ENCODE assay signal across 2 cellular contexts in genomic region chr7:157897686-157898085, GRCh38.
TF ChIP-seq lines count a peak whose summit lies in the region.

No MANE protein-coding gene starts in this region.

TF ChIP-seq in SK-N-SH, 30 proteins besides CTCF, POLR2A, EP300 and RAD21 (continued from another document):
- TF ChIP-seq, protein P1, sequence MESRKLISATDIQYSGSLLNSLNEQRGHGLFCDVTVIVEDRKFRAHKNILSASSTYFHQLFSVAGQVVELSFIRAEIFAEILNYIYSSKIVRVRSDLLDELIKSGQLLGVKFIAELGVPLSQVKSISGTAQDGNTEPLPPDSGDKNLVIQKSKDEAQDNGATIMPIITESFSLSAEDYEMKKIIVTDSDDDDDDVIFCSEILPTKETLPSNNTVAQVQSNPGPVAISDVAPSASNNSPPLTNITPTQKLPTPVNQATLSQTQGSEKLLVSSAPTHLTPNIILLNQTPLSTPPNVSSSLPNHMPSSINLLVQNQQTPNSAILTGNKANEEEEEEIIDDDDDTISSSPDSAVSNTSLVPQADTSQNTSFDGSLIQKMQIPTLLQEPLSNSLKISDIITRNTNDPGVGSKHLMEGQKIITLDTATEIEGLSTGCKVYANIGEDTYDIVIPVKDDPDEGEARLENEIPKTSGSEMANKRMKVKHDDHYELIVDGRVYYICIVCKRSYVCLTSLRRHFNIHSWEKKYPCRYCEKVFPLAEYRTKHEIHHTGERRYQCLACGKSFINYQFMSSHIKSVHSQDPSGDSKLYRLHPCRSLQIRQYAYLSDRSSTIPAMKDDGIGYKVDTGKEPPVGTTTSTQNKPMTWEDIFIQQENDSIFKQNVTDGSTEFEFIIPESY (IDR thresholded peaks at IDR 0.05; ENCODE audit: borderline replicate concordance, low read depth) = no peak
- TF ChIP-seq SIN3A (IDR thresholded peaks at IDR 0.05; ENCODE audit: borderline replicate concordance, low read depth, low read length) = no peak
- TF ChIP-seq, protein P2, sequence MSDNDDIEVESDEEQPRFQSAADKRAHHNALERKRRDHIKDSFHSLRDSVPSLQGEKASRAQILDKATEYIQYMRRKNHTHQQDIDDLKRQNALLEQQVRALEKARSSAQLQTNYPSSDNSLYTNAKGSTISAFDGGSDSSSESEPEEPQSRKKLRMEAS (IDR thresholded peaks at IDR 0.05; ENCODE audit: low read depth) = no peak
- TF ChIP-seq EZH2phosphoT487 (IDR thresholded peaks at IDR 0.05; ENCODE audit: borderline replicate concordance, low read depth) = no peak
- no peak for TF ChIP-seq RCOR1 (IDR thresholded peaks at IDR 0.05; ENCODE audit: low read length)
- no peak for TF ChIP-seq SMC3 (IDR thresholded peaks at IDR 0.05; ENCODE audit: low read depth, low read length)
- no peak for TF ChIP-seq FOXJ3 (CRISPR knock-in tag; IDR thresholded peaks at IDR 0.05)
- TF ChIP-seq FOXM1 (IDR thresholded peaks at IDR 0.05; ENCODE audit: low read depth) = no peak
- no peak for TF ChIP-seq ELF1 (IDR thresholded peaks at IDR 0.05)
- TF ChIP-seq MXI1 (IDR thresholded peaks at IDR 0.05; ENCODE audit: low read depth, low read length) = no peak
- TF ChIP-seq, protein P3, sequence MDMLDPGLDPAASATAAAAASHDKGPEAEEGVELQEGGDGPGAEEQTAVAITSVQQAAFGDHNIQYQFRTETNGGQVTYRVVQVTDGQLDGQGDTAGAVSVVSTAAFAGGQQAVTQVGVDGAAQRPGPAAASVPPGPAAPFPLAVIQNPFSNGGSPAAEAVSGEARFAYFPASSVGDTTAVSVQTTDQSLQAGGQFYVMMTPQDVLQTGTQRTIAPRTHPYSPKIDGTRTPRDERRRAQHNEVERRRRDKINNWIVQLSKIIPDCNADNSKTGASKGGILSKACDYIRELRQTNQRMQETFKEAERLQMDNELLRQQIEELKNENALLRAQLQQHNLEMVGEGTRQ (IDR thresholded peaks at IDR 0.05; ENCODE audit: borderline replicate concordance, low read depth, low read length) = no peak
- TF ChIP-seq GABPA (IDR thresholded peaks at IDR 0.05; ENCODE audit: low read depth) = no peak
TF ChIP-seq in SK-N-SH: peak in this region for 0.

TF ChIP-seq in SK-N-SH treated with all-trans-retinoic acid at 6 μM for 48 hours, 23 proteins besides CTCF, POLR2A, EP300 and RAD21 (continued from another document):
- TF ChIP-seq, protein P4, sequence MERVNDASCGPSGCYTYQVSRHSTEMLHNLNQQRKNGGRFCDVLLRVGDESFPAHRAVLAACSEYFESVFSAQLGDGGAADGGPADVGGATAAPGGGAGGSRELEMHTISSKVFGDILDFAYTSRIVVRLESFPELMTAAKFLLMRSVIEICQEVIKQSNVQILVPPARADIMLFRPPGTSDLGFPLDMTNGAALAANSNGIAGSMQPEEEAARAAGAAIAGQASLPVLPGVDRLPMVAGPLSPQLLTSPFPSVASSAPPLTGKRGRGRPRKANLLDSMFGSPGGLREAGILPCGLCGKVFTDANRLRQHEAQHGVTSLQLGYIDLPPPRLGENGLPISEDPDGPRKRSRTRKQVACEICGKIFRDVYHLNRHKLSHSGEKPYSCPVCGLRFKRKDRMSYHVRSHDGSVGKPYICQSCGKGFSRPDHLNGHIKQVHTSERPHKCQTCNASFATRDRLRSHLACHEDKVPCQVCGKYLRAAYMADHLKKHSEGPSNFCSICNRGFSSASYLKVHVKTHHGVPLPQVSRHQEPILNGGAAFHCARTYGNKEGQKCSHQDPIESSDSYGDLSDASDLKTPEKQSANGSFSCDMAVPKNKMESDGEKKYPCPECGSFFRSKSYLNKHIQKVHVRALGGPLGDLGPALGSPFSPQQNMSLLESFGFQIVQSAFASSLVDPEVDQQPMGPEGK (CRISPR knock-in tag; IDR thresholded peaks at IDR 0.05; ENCODE audit: borderline replicate concordance) = no peak
- no peak for TF ChIP-seq BACH2 (CRISPR knock-in tag; IDR thresholded peaks at IDR 0.05; ENCODE audit: borderline replicate concordance)
- no peak for TF ChIP-seq RARB (CRISPR knock-in tag; IDR thresholded peaks at IDR 0.05)
- TF ChIP-seq, protein P5, sequence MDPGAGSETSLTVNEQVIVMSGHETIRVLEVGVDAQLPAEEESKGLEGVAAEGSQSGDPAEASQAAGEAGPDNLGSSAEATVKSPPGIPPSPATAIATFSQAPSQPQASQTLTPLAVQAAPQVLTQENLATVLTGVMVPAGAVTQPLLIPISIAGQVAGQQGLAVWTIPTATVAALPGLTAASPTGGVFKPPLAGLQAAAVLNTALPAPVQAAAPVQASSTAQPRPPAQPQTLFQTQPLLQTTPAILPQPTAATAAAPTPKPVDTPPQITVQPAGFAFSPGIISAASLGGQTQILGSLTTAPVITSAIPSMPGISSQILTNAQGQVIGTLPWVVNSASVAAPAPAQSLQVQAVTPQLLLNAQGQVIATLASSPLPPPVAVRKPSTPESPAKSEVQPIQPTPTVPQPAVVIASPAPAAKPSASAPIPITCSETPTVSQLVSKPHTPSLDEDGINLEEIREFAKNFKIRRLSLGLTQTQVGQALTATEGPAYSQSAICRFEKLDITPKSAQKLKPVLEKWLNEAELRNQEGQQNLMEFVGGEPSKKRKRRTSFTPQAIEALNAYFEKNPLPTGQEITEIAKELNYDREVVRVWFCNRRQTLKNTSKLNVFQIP (CRISPR knock-in tag; IDR thresholded peaks at IDR 0.05; ENCODE audit: borderline replicate concordance, low read depth) = no peak
- TF ChIP-seq SNAI2 (CRISPR knock-in tag; IDR thresholded peaks at IDR 0.05) = no peak
- TF ChIP-seq, protein P6, sequence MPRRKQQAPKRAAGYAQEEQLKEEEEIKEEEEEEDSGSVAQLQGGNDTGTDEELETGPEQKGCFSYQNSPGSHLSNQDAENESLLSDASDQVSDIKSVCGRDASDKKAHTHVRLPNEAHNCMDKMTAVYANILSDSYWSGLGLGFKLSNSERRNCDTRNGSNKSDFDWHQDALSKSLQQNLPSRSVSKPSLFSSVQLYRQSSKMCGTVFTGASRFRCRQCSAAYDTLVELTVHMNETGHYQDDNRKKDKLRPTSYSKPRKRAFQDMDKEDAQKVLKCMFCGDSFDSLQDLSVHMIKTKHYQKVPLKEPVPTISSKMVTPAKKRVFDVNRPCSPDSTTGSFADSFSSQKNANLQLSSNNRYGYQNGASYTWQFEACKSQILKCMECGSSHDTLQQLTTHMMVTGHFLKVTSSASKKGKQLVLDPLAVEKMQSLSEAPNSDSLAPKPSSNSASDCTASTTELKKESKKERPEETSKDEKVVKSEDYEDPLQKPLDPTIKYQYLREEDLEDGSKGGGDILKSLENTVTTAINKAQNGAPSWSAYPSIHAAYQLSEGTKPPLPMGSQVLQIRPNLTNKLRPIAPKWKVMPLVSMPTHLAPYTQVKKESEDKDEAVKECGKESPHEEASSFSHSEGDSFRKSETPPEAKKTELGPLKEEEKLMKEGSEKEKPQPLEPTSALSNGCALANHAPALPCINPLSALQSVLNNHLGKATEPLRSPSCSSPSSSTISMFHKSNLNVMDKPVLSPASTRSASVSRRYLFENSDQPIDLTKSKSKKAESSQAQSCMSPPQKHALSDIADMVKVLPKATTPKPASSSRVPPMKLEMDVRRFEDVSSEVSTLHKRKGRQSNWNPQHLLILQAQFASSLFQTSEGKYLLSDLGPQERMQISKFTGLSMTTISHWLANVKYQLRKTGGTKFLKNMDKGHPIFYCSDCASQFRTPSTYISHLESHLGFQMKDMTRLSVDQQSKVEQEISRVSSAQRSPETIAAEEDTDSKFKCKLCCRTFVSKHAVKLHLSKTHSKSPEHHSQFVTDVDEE (CRISPR knock-in tag; IDR thresholded peaks at IDR 0.05) = no peak
- no peak for TF ChIP-seq OSR1 (CRISPR knock-in tag; IDR thresholded peaks at IDR 0.05)
- TF ChIP-seq TCF4 (CRISPR knock-in tag; IDR thresholded peaks at IDR 0.05; ENCODE audit: borderline replicate concordance) = no peak
